9 cellular contexts compared by ENCODE assay signal in genomic region chr17:3801043-3801746, GRCh38. TPM values are rescaled to one million over a fixed set of nuclear protein-coding genes. Genes with fewer than 3 reads are reported as not detected.
DNase-seq lines count a peak whose midpoint lies in the region; ATAC-seq and TF ChIP-seq lines count a peak whose summit lies in the region.
"Had no signal": no experiment of that assay in that cellular context is flagged by ENCODE, and none has a peak within 500 bp of the region (broad histone marks: within the 10 kb centered on the region; RNA-seq: fewer than 3 reads in every experiment).

Gene ITGAE, minus strand, starts transcription at chr17:3801188. Its CDS starts 44 bp downstream, at chr17:3801144.

- peaks cover 71% of the 10 kb centered on the region for H3K4me1 Mint-ChIP-seq in CD14-positive monocyte
- peaks cover 42% of the 10 kb centered on the region for H3K4me1 Mint-ChIP-seq in nephron progenitor cell

- peak within 1 kb of the TSS in 1 of 4 donors; percentile 16 for H3K4me3 ChIP-seq in esophagus squamous epithelium

- H3K9me3 ChIP-seq in esophagus squamous epithelium = no peaks in the 10 kb centered on the region

- peaks cover 0 to 2% (median 2%) of the 10 kb centered on the region in 3 donors for H3K27me3 Mint-ChIP-seq in CD14-positive monocyte (ENCODE audit: low read depth in 3 of 3)
- peaks cover 10% of the 10 kb centered on the region for H3K27me3 Mint-ChIP-seq in nephron progenitor cell (ENCODE audit: low read depth, poor library complexity)

- H3K9me3 Mint-ChIP-seq in CD14-positive monocyte (no peaks in the 10 kb centered on the region), nephron progenitor cell (no peaks in the 10 kb centered on the region)

- peaks cover 0 to 9% (median 0%) of the 10 kb centered on the region in 3 donors for H3K36me3 ChIP-seq in esophagus squamous epithelium

- WGBS in esophagus squamous epithelium, 2 donors = 86 to 100% methylated on average over 3 to 7 of the region's 19 CpGs

- DNase-seq in CD14-positive monocyte (ENCODE audit: low spot score) = no peak
- DNase-seq in RPMI7951 (ENCODE audit: low read depth) = no peak
- DNase-seq in esophagus squamous epithelium (lab: John Stamatoyannopoulos, UW) = no peak
- DNase-seq in nephron progenitor cell = no peak
- no peak for DNase-seq in activated effector memory CD4-positive, alpha-beta T cell treated with Interleukin-2 at 50 U/mL for 16 hours
- no peak for DNase-seq in NK-92 (lab: John Stamatoyannopoulos, UW; ENCODE audit: unreplicated experiment)
- no peak for DNase-seq in stimulated activated CD4-positive, alpha-beta T cell treated with anti-CD3 and anti-CD28 coated beads, Interleukin-15, amount 100 ng/mL, for 24 hours
- DNase-seq: NCI-H524 had no signal

- H3K36me3 Mint-ChIP-seq in CD14-positive monocyte = peaks cover 9 to 13% of the 10 kb centered on the region in 2 donors
- peaks cover 13% of the 10 kb centered on the region for H3K36me3 Mint-ChIP-seq in nephron progenitor cell (ENCODE audit: low read depth)

- TF ChIP-seq CTCF in CD14-positive monocyte (IDR thresholded peaks at IDR 0.05) (no peak), esophagus squamous epithelium (IDR thresholded peaks at IDR 0.05) (no peak), nephron progenitor cell (IDR thresholded peaks at IDR 0.05) (no peak)

- H3K27ac Mint-ChIP-seq in CD14-positive monocyte (peak within 1 kb of the TSS; percentile 54 to 97 (median 88)), nephron progenitor cell (peak within 1 kb of the TSS; percentile 88)

- H3K27ac ChIP-seq in esophagus squamous epithelium = peak within 1 kb of the TSS; percentile 59 to 93 (median 80)

- no peaks in the 10 kb centered on the region for H3K27me3 ChIP-seq in esophagus squamous epithelium

- peaks cover 0 to 25% (median 18%) of the 10 kb centered on the region in 3 donors for H3K4me1 ChIP-seq in esophagus squamous epithelium

- peak within 1 kb of the TSS in 1 of 2 donors; percentile 48 for H3K4me3 Mint-ChIP-seq in CD14-positive monocyte
- no peak within 1 kb of the TSS for H3K4me3 Mint-ChIP-seq in nephron progenitor cell

- intact Hi-C loops in CD14-positive monocyte (cut with micrococcal nuclease) = loop anchor here in 1 of 2 donors (5.0 kb wide), 1 partner anchor 34 kb away; no protein-coding TSS in a partner anchor
- intact Hi-C loops in esophagus squamous epithelium (cut with DNase I) = no loop called here

- no peak for TF ChIP-seq POLR2A in esophagus squamous epithelium (IDR thresholded peaks at IDR 0.05)

- no peak for ATAC-seq in GM21825 (IDR thresholded peaks at IDR 0.05; ENCODE audit: unreplicated experiment)

RNA-seq across cellular contexts. Expression of gene ITGAE, which starts in this region (rescaled TPM):
- polyA plus RNA-seq in CD14-positive monocyte = 10 to 100 TPM; 66.6 to 78.8 TPM
- 56.0 and 66.8 TPM in 2 replicates for total RNA-seq in RPMI7951 (2014; rRNA removed; shearing (Covaris generic))
- 10 to 100 TPM in 3 of 4 donors, 1 to 10 TPM in 1; 5.7 to 40.5 (median 26.9) TPM for total RNA-seq in esophagus squamous epithelium
